In the genomic region with DNA sequence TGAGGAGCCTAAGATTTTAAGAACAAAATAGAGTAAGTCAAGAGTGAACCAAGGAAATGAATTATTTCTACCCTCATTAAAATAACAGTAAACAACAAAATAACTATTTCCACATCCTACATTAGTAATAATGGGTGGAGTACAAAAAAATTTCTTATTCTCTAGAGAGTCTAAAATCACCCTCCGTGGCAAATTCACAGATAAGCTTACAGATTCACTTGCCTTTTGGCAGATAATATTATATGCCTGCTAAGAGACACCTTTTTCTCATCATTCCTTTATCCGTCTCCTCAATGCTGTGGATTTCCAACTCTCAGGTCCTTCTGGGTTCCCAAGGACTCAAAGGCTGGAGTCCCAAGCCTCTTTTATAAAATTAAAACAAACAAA, we compare ENCODE assay signal across 25 cellular contexts. TPM values are rescaled to one million over a fixed set of nuclear protein-coding genes. Genes with fewer than 3 reads are reported as not detected.
A peak's percentile ranks its signal among the peaks of the same experiment; 100 is the strongest.
DNase-seq lines count a peak whose midpoint lies in the region; ATAC-seq, FAIRE-seq and TF ChIP-seq lines count a peak whose summit lies in the region.
"Had no signal": no experiment of that assay in that cellular context is flagged by ENCODE, and none has a peak within 500 bp of the region (broad histone marks: within the 10 kb centered on the region; RNA-seq: fewer than 3 reads in every experiment).

No MANE protein-coding gene starts in this region.

- TF ChIP-seq CTCF in K562 (IDR thresholded peaks at IDR 0.05 in 2 of 3, conservative IDR thresholded peaks at IDR 0.05 in 1 of 3; ENCODE audit: insufficient read depth in 2 of 3, low read depth in 1 of 3, low read length in 3 of 3) (no peak), smooth muscle cell (IDR thresholded peaks at IDR 0.05; ENCODE audit: borderline replicate concordance, insufficient read depth, poor library complexity, severe bottlenecking) (no peak), GM13977 (IDR thresholded peaks at IDR 0.05; ENCODE audit: extremely low read depth, insufficient read depth, missing control alignments) (no peak)

- 0 out of 2 replicates have a peak, but pooled peaks cover 5% of the 10 kb centered on the region for H4K20me1 ChIP-seq in Karpas-422 (ENCODE audit: insufficient read depth, low read depth, low read length)
- H4K20me1 ChIP-seq in K562 (replicated peaks; ENCODE audit: control insufficient read depth, insufficient read depth, low read length), result 0 out of 2 replicates have a peak, but pooled peaks cover 4% of the 10 kb centered on the region
- peaks cover 70% of the 10 kb centered on the region for H4K20me1 ChIP-seq in smooth muscle cell (ENCODE audit: low read depth)

- no peak for FAIRE-seq in K562 (lab: Jason Lieb, UNC)
- FAIRE-seq: G401.6, H54, islet of Langerhans, small intestine, urothelium cell line had no signal

- TF ChIP-seq EP300 in K562 (IDR thresholded peaks at IDR 0.05; ENCODE audit: low read length), result no peak

- H3K36me3 Mint-ChIP-seq in CD4-positive, CD25-positive, alpha-beta regulatory T cell, result peaks cover under 1% of the 10 kb centered on the region

- no peak for DNase-seq in CD4-positive, CD25-positive, alpha-beta regulatory T cell
- DNase-seq in Karpas-422 (peak; percentile 61), K562 (ENCODE audit: extremely low read depth in 1 of 4, low spot score in 3 of 4) (no peak), smooth muscle cell (lab: John Stamatoyannopoulos, UW; ENCODE audit: unreplicated experiment) (no peak), AG08396 (ENCODE audit: low spot score) (no peak), GM13977 (ENCODE audit: low spot score) (no peak)
- DNase-seq in stimulated activated CD4-positive, alpha-beta T cell treated with anti-CD3 and anti-CD28 coated beads, Interleukin-15, amount 100 ng/mL, for 24 hours, result no peak
- DNase-seq: activated gamma-delta T cell treated with Interleukin-2 at 50 U/mL for 16 hours; activated T-cell treated with anti-CD3 and anti-CD28 coated beads for 4 hours; CD8-positive, alpha-beta memory T cell; DMS153; left ventricle myocardium inferior; NCI-H1105; NCI-H1930; NCI-H69; retina; SJCRH30; small intestine; stimulated activated CD4-positive, alpha-beta T cell treated with anti-CD3 and anti-CD28 coated beads, Interleukin-2, amount 100 ng/mL, for 24 hours had no signal

- no peaks in the 10 kb centered on the region for H3F3A ChIP-seq in smooth muscle cell (ENCODE audit: low read depth)

- no TSS peak for BruUV-seq in K562 (replicated peaks; lab: Mats Ljungman, UMichigan)

- H3K4me2 ChIP-seq in Karpas-422 (ENCODE audit: low read depth, low read length, poor library complexity, severe bottlenecking), result peak overlapping the region; percentile 78
- H3K4me2 ChIP-seq in K562 (ENCODE audit: insufficient read depth, low read length), result peak overlapping the region; percentile 90; the same call in 1 of the 2 replicates
- H3K4me2 ChIP-seq in smooth muscle cell, result no peak overlapping the region

- H3K9me2 ChIP-seq in Karpas-422 (replicated peaks; ENCODE audit: insufficient read depth, low read length), result no peaks in the 10 kb centered on the region

- H3K4me1 ChIP-seq in CD4-positive, CD25-positive, alpha-beta regulatory T cell (ENCODE audit: control insufficient read depth, insufficient read depth, low read length, poor library complexity, severe bottlenecking), result peaks cover 74% of the 10 kb centered on the region
- peaks cover 73% of the 10 kb centered on the region for H3K4me1 ChIP-seq in Karpas-422 (ENCODE audit: low read length)
- peaks cover 28 to 40% of the 10 kb centered on the region in 2 experiments; a peak in 4 of 5 replicates for H3K4me1 ChIP-seq in K562 (replicated peaks in 1 of 2; ENCODE audit: control insufficient read depth in 2 of 2, insufficient read depth in 2 of 2, low read length in 2 of 2)
- H3K4me1 ChIP-seq in smooth muscle cell (ENCODE audit: low read depth), result peaks cover 13% of the 10 kb centered on the region

- H3K9ac ChIP-seq in Karpas-422 (ENCODE audit: low read length), result peak overlapping the region; percentile 99
- H3K9ac ChIP-seq in K562 (ENCODE audit: insufficient read depth in 1 of 2, low read depth in 2 of 2, low read length in 2 of 2), result peak overlapping the region in 1 of 2 experiments; percentile 99; a peak in 1 of 4 replicates
- H3K9ac ChIP-seq in smooth muscle cell (ENCODE audit: low read depth), result no peak overlapping the region

- H3K9me3 Mint-ChIP-seq in CD4-positive, CD25-positive, alpha-beta regulatory T cell, result peaks cover 0 to 1% (median 0%) of the 10 kb centered on the region in 7 donors
- H3K9me3 Mint-ChIP-seq: CD8-positive, alpha-beta memory T cell had no signal

- 26% methylated on average over 2 of the region's 2 CpGs for WGBS in K562 (ENCODE audit: insufficient coverage, low coverage, missing lambda C conversion rate)
- 97% methylated on average over 2 of the region's 2 CpGs for WGBS in smooth muscle cell (ENCODE audit: low lambda C conversion rate)

- peaks cover 11% of the 10 kb centered on the region for H3K27me3 Mint-ChIP-seq in CD4-positive, CD25-positive, alpha-beta regulatory T cell

- intact Hi-C loops in K562 (cut with micrococcal nuclease), result no loop called here

- TF ChIP-seq POLR2A in K562 (conservative IDR thresholded peaks at IDR 0.05), result no peak

- H3K36me3 ChIP-seq in CD4-positive, CD25-positive, alpha-beta regulatory T cell (ENCODE audit: control insufficient read depth, insufficient read depth, low read length), result peaks cover 2% of the 10 kb centered on the region
- H3K36me3 ChIP-seq in Karpas-422 (ENCODE audit: insufficient read depth, low read length), result peaks cover 3% of the 10 kb centered on the region; the same call in 1 of the 2 replicates
- peaks cover 7% of the 10 kb centered on the region; the same call in 2 of the 3 replicates for H3K36me3 ChIP-seq in K562 (ENCODE audit: control insufficient read depth, insufficient read depth, low read length)
- no peaks in the 10 kb centered on the region for H3K36me3 ChIP-seq in smooth muscle cell (ENCODE audit: low read depth)
- H3K36me3 ChIP-seq: gastroesophageal sphincter, suprapubic skin had no signal

- H3K9me3 ChIP-seq in CD4-positive, CD25-positive, alpha-beta regulatory T cell (ENCODE audit: control insufficient read depth in 2 of 2, low read length in 2 of 2), result no peaks in the 10 kb centered on the region
- H3K9me3 ChIP-seq in Karpas-422 (ENCODE audit: low read length), result no peaks in the 10 kb centered on the region
- H3K9me3 ChIP-seq in K562 (replicated peaks; ENCODE audit: control insufficient read depth, insufficient read depth, low read depth, low read length), result no peaks in the 10 kb centered on the region
- no peaks in the 10 kb centered on the region for H3K9me3 ChIP-seq in smooth muscle cell (replicated peaks; ENCODE audit: low read depth)
- H3K9me3 ChIP-seq: gastroesophageal sphincter, left ventricle myocardium inferior, SJCRH30, suprapubic skin had no signal

- POLR2A ChIA-PET in K562 (lab: Yijun Ruan, JAX), result interaction anchor here (0.8 to 2.5 kb wide), 5 partner anchors 12 to 26 kb away, joined by 4 to 12 read pairs (median 5); no protein-coding TSS in a partner anchor

- H2AFZ ChIP-seq in Karpas-422 (ENCODE audit: low read length) (no peak overlapping the region), K562 (ENCODE audit: low read depth, low read length) (no peak overlapping the region), smooth muscle cell (ENCODE audit: low read depth) (no peak overlapping the region)

- H3K27ac ChIP-seq in CD4-positive, CD25-positive, alpha-beta regulatory T cell (ENCODE audit: insufficient read depth, low read length, poor library complexity, severe bottlenecking), result no peak overlapping the region
- H3K27ac ChIP-seq in Karpas-422 (ENCODE audit: low read length) (peak overlapping the region; percentile 96), K562 (ENCODE audit: extremely low read depth, low read depth, low read length) (peak overlapping the region; percentile 68; the same call in 1 of the 3 replicates), smooth muscle cell (ENCODE audit: low read depth) (peak overlapping the region; percentile 52)
- H3K27ac ChIP-seq: left ventricle myocardium inferior, SJCRH30, suprapubic skin had no signal

- peak overlapping the region in 3 of 4 donors; percentile 17 to 99 (median 76) for H3K4me3 Mint-ChIP-seq in CD4-positive, CD25-positive, alpha-beta regulatory T cell

- peak overlapping the region; percentile 39 for H3K4me3 ChIP-seq in CD4-positive, CD25-positive, alpha-beta regulatory T cell (ENCODE audit: low read depth, low read length)
- H3K4me3 ChIP-seq in Karpas-422 (ENCODE audit: low read length) (peak overlapping the region; percentile 89), K562 (no peak overlapping the region), smooth muscle cell (no peak overlapping the region)
- H3K4me3 ChIP-seq: left ventricle myocardium inferior, SJCRH30, suprapubic skin had no signal

- in situ Hi-C loops in K562 (cut with MboI) (loop anchor here (10.0 kb wide), 1 partner anchor 294 kb away; the partner anchor contains the start of gene KIF5B), GM13977 (cut with MboI; ENCODE audit: low pct_unique_long_range_greater_than_20kb, low sequenced_read_pairs, unreplicated experiment) (loop anchor here (5.0 to 25.0 kb wide), 2 partner anchors 92 to 487 kb away; no protein-coding TSS in a partner anchor)

- no peak for ATAC-seq in CD4-positive, CD25-positive, alpha-beta regulatory T cell (ENCODE audit: low read depth in 2 of 2)
- no peak for ATAC-seq in K562
- ATAC-seq: gastroesophageal sphincter had no signal

- H3K9me1 ChIP-seq in K562 (ENCODE audit: control insufficient read depth, insufficient read depth, low read length), result no peaks in the 10 kb centered on the region

- CTCF ChIA-PET in K562 (lab: Yijun Ruan, JAX; ENCODE audit: low intra/inter-chr PET ratio), result no interaction called here

- H3K79me2 ChIP-seq in Karpas-422 (ENCODE audit: low read length) (peaks cover 81% of the 10 kb centered on the region), K562 (ENCODE audit: control insufficient read depth, insufficient read depth, low read length) (peaks cover 61% of the 10 kb centered on the region), smooth muscle cell (ENCODE audit: low read depth) (peaks cover 74% of the 10 kb centered on the region)

- H3K27ac Mint-ChIP-seq in CD4-positive, CD25-positive, alpha-beta regulatory T cell, result peak overlapping the region; percentile 53 to 100 (median 66)

- H3K4me1 Mint-ChIP-seq in CD4-positive, CD25-positive, alpha-beta regulatory T cell, result peaks cover 30 to 71% (median 61%) of the 10 kb centered on the region in 4 donors

- no peak for TF ChIP-seq RAD21 in K562 (CRISPR knock-in tag; conservative IDR thresholded peaks at IDR 0.05 in 1 of 2, IDR thresholded peaks at IDR 0.05 in 1 of 2)

- no peaks in the 10 kb centered on the region for H3K27me3 ChIP-seq in CD4-positive, CD25-positive, alpha-beta regulatory T cell (ENCODE audit: control insufficient read depth, insufficient read depth, low read length)
- H3K27me3 ChIP-seq in Karpas-422 (ENCODE audit: low read length) (no peaks in the 10 kb centered on the region), K562 (ENCODE audit: control insufficient read depth in 2 of 2, insufficient read depth in 2 of 2, low read length in 2 of 2) (no peaks in the 10 kb centered on the region), smooth muscle cell (ENCODE audit: low read depth) (no peaks in the 10 kb centered on the region)
- H3K27me3 ChIP-seq: gastroesophageal sphincter, SJCRH30, suprapubic skin had no signal

RNA-seq across cellular contexts. Expression of gene EPC1, which starts 2.2 kb away (rescaled TPM):
- 218 TPM for total RNA-seq in CD4-positive, CD25-positive, alpha-beta regulatory T cell
- polyA plus RNA-seq in CD4-positive, CD25-positive, alpha-beta regulatory T cell, result 10 to 100 TPM; 46.6 to 64.4 (median 56.8) TPM
- 35.6 and 56.9 TPM in 2 replicates for total RNA-seq in Karpas-422 (2014; rRNA removed; shearing (Covaris generic); ENCODE audit: low replicate concordance)
- 60.0 and 102 TPM in 2 replicates for total RNA-seq in K562 (2011; cell fraction: chromatin; rRNA removed; ENCODE audit: low replicate concordance)
- 40.2 and 50.7 TPM in 2 replicates for total RNA-seq in K562 (2011; cell fraction: nucleolus; rRNA removed)
- total RNA-seq in K562 (2011; cell fraction: nucleoplasm; rRNA removed), result 70.0 and 75.9 TPM in 2 replicates
- 16.1 and 27.6 TPM in 2 replicates for total RNA-seq in K562 (2014; rRNA removed)
- total RNA-seq in K562 (2014; rRNA removed; fragmentation: Illumina TruSeq; extraction: Trizol), result 14.1 and 15.9 TPM in 2 replicates
- total RNA-seq in K562 (2015; rRNA removed; fragmentation: Illumina TruSeq; extraction: Trizol), result 15.6 and 18.7 TPM in 2 replicates
- 21.3 and 25.7 TPM in 2 replicates for total RNA-seq in K562 (2021)
- polyA plus RNA-seq in K562 (2011; rRNA removed), result 43.6 and 48.7 TPM in 2 replicates
- polyA plus RNA-seq in K562 (2011; cell fraction: cytosol; rRNA removed), result 30.4 and 33.0 TPM in 2 replicates
- 81.3 and 107 TPM in 2 replicates for polyA plus RNA-seq in K562 (2011; cell fraction: nucleus; rRNA removed)
- polyA plus RNA-seq in K562 (2012), result 15.3 and 19.4 TPM in 2 replicates
- 21.6 and 24.2 TPM in 2 replicates for polyA plus RNA-seq in K562 (2014; fragmentation: Illumina TruSeq; extraction: Trizol)
- 1 to 10 TPM; 7.0 to 7.2 TPM for polyA plus RNA-seq in K562 (2014; fragmentation: Nextera tagmentation; extraction: Ambion mirVana)
- 29.8 and 32.1 TPM in 2 replicates for polyA plus RNA-seq in K562 (2014; rRNA removed)
- polyA minus RNA-seq in K562 (2011; rRNA and poly(A)+ RNA removed), result 77.5 and 80.6 TPM in 2 replicates
- polyA minus RNA-seq in K562 (2011; cell fraction: cytosol; rRNA and poly(A)+ RNA removed), result 15.9 and 21.8 TPM in 2 replicates
- 36.1 and 82.8 TPM in 2 replicates for polyA minus RNA-seq in K562 (2011; cell fraction: nucleus; rRNA and poly(A)+ RNA removed)
- total RNA-seq in smooth muscle cell, result 52.1 TPM in 2 replicates
- polyA plus RNA-seq in smooth muscle cell, result 16.3 and 19.4 TPM in 2 replicates

Comparison
In these comparisons a context has a peak if more than half of its experiments do, and no peak if none do; other contexts are left out.
1. H3K4me3 ChIP-seq: peak in CD4-positive, CD25-positive, alpha-beta regulatory T cell (single experiment) and Karpas-422 (single experiment); none in K562 (single experiment) and smooth muscle cell (single experiment).